Comparison of ENCODE assay signal across 16 cellular contexts in the genomic region with DNA sequence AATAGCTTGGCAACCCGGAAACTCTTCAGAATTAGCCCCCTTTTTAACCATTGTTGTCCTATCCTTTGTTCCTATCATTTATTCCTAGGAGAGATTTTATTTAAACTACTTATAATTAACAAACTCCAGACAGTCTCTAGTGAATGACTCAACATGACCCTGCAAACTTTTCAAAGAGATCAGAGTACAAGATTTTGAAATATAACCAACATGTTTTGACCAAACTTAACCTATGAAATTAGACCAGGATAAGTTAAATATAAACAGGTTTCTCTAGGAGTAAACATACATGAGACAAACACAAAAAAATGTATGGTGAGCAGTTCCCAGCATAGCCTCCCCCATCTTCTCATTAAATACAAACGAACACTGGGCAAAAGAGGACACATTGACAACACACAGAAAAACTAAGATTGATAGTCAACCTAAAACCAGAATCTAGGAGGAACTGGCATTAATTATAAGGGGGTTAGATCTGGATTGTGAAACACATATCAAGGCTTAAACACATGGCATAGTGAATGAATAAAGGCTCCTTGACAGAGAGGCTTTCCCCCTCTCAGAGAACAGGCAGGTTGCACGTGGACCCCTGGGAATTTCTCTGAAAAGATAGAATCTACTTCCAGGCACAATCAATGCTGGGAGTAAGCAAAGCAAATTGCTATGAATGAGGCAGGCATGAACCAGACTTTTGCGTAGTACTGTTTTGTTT.
A peak's percentile ranks its signal among the peaks of the same experiment; 100 is the strongest.
DNase-seq lines count a peak whose midpoint lies in the region; ATAC-seq, FAIRE-seq and TF ChIP-seq lines count a peak whose summit lies in the region.
"Had no signal": no experiment of that assay in that cellular context is flagged by ENCODE, and none has a peak within 500 bp of the region (broad histone marks: within the 10 kb centered on the region; RNA-seq: fewer than 3 reads in every experiment).

No MANE protein-coding gene starts in this region.

- DNase-seq in EL (peak; percentile 15), RPMI7951 (ENCODE audit: low read depth) (peak; percentile 28), fibroblast of the aortic adventitia (ENCODE audit: low read depth) (peak; percentile 24), sciatic nerve (ENCODE audit: low spot score) (no peak), Ammon's horn (ENCODE audit: low spot score) (no peak), frontal cortex (ENCODE audit: low spot score in 2 of 2) (no peak), SW480 (ENCODE audit: low spot score) (no peak), Peyer's patch (no peak)
- DNase-seq: activated CD4-positive, CD25-positive, alpha-beta regulatory T cell; activated CD8-positive, alpha-beta memory T cell treated with anti-CD3 and anti-CD28 coated beads, Interleukin-2, amount 10 ng/mL, durations not matched to agents 7 days and 5 days; activated naive CD8-positive, alpha-beta T cell treated with anti-CD3 and anti-CD28 coated beads for 36 hours; esophagus squamous epithelium; immature natural killer cell; NCI-H2227 treated with DMSO at 0.1 percent for 48 hours; stimulated activated CD8-positive, alpha-beta memory T cell treated with anti-CD3 and anti-CD28 coated beads, Interleukin-4, amount 100 ng/mL, for 48 hours had no signal

- no peak overlapping the region for H3K4me3 ChIP-seq in fibroblast of the aortic adventitia (ENCODE audit: low read depth, low read length)
- no peak overlapping the region for H3K4me3 ChIP-seq in Peyer's patch
- H3K4me3 ChIP-seq: esophagus squamous epithelium, prostate gland had no signal

- TF ChIP-seq POLR2A in Peyer's patch (IDR thresholded peaks at IDR 0.05), result no peak

- ATAC-seq in sciatic nerve, result peak; percentile 26
- ATAC-seq: activated CD8-positive, alpha-beta memory T cell treated with anti-CD3 and anti-CD28 coated beads, Interleukin-2, amount 10 ng/mL, durations not matched to agents 7 days and 5 days had no signal

- no peaks in the 10 kb centered on the region for H3K4me1 ChIP-seq in Peyer's patch
- H3K4me1 ChIP-seq: esophagus squamous epithelium, prostate gland had no signal

- no peaks in the 10 kb centered on the region for H3K27me3 ChIP-seq in Peyer's patch
- H3K27me3 ChIP-seq: esophagus squamous epithelium had no signal

- peak overlapping the region in 1 of 4 donors; percentile 5 for H3K27ac ChIP-seq in Peyer's patch
- H3K27ac ChIP-seq: prostate gland had no signal

- no peaks in the 10 kb centered on the region for H3K9me3 ChIP-seq in Peyer's patch
- H3K9me3 ChIP-seq: esophagus squamous epithelium, prostate gland had no signal

- no peaks in the 10 kb centered on the region for H3K36me3 ChIP-seq in Peyer's patch
- H3K36me3 ChIP-seq: esophagus squamous epithelium, prostate gland had no signal

- intact Hi-C loops in sciatic nerve (cut with DNase I), result no loop called here

- TF ChIP-seq CTCF in fibroblast of the aortic adventitia (IDR thresholded peaks at IDR 0.05; ENCODE audit: insufficient read depth, low read length), result no peak
- TF ChIP-seq CTCF in Peyer's patch (IDR thresholded peaks at IDR 0.05), result no peak

- FAIRE-seq in frontal cortex (lab: Jason Lieb, UNC), result no peak

Comparison
In these comparisons a context has a peak if more than half of its experiments do, and no peak if none do; other contexts are left out.
1. DNase-seq: peak in EL (single experiment), RPMI7951 (single experiment) and fibroblast of the aortic adventitia (single experiment); none in sciatic nerve (single experiment), Ammon's horn (single experiment), frontal cortex (0 of 2), SW480 (single experiment) and Peyer's patch (0 of 3).